2 cellular contexts compared by ENCODE assay signal in genomic region chr5:54651482-54652076, GRCh38.
A peak's percentile ranks its signal among the peaks of the same experiment; 100 is the strongest.
TF ChIP-seq lines count a peak whose summit lies in the region.

No MANE protein-coding gene starts in this region.

TF ChIP-seq in liver, 16 proteins besides CTCF, POLR2A, EP300 and RAD21 (continued from another document):
- TF ChIP-seq ATF3 (IDR thresholded peaks at IDR 0.05) (peak; percentile 90), EGR1 (IDR thresholded peaks at IDR 0.05; ENCODE audit: low read depth in 2 of 2) (no peak), MAX (IDR thresholded peaks at IDR 0.05) (no peak), JUND (IDR thresholded peaks at IDR 0.05) (peak; percentile 86 to 96), HNF4G (IDR thresholded peaks at IDR 0.05) (no peak), ZBTB33 (IDR thresholded peaks at IDR 0.05) (no peak), RXRA (IDR thresholded peaks at IDR 0.05) (peak in 1 of 2 donors; percentile 36), FOXA2 (IDR thresholded peaks at IDR 0.05) (no peak), HNF4A (conservative IDR thresholded peaks at IDR 0.05) (peak in 1 of 2 donors; percentile 30), REST (IDR thresholded peaks at IDR 0.05) (no peak), SP1 (IDR thresholded peaks at IDR 0.05) (peak; percentile 31)

TF ChIP-seq in HepG2, 621 proteins besides CTCF, POLR2A, EP300 and RAD21:
- TF ChIP-seq SKIL (CRISPR knock-in tag; IDR thresholded peaks at IDR 0.05; ENCODE audit: borderline replicate concordance) (no peak), ZNF83 (CRISPR knock-in tag; IDR thresholded peaks at IDR 0.05; ENCODE audit: borderline replicate concordance) (no peak), ZNF292 (CRISPR knock-in tag; IDR thresholded peaks at IDR 0.05; ENCODE audit: borderline replicate concordance, low read depth) (no peak), CEBPG (CRISPR knock-in tag; IDR thresholded peaks at IDR 0.05) (no peak), ZNF773 (CRISPR knock-in tag; IDR thresholded peaks at IDR 0.05; ENCODE audit: borderline replicate concordance) (no peak), ATRX (CRISPR knock-in tag; IDR thresholded peaks at IDR 0.05; ENCODE audit: borderline replicate concordance) (no peak), ZNF44 (CRISPR knock-in tag; IDR thresholded peaks at IDR 0.05) (no peak), ZNF724P (CRISPR knock-in tag; IDR thresholded peaks at IDR 0.05; ENCODE audit: borderline replicate concordance) (no peak), PCBP1 (IDR thresholded peaks at IDR 0.05; ENCODE audit: borderline replicate concordance, low read depth, low read length) (no peak), ZNF546 (CRISPR knock-in tag; conservative IDR thresholded peaks at IDR 0.05) (no peak), TCF7L2 (IDR thresholded peaks at IDR 0.05; ENCODE audit: low read depth, low read length) (no peak), NONO (IDR thresholded peaks at IDR 0.05) (no peak), NONO (CRISPR knock-in tag; conservative IDR thresholded peaks at IDR 0.05) (no peak)
